Comparison of ENCODE assay signal across 8 cellular contexts in the genomic region with DNA sequence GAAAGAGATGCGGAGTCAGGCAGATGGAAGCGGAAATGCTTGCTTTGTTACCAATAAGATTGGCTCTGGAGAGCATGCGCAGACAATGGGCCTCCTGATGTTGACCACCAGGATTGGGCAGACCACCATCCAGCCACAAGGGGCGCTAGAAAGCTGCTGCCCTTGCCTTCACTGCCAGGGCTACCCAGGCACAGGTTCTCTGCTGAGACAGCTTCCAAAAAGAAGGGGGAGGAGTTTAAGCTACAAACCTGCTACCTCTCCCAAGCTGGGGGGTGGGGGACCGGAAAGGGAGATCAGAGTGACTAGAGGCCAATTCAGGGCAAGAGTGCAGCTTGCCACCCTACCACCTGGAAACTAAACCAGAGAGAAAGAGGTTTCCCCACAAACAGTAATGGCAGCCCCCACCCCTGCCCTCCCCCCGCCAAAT.
DNase-seq lines count a peak whose midpoint lies in the region; ATAC-seq, FAIRE-seq and TF ChIP-seq lines count a peak whose summit lies in the region.

No MANE protein-coding gene starts in this region.

- H3K36me3 ChIP-seq in osteoblast (ENCODE audit: insufficient read depth, low read length) (no peaks in the 10 kb centered on the region), gastroesophageal sphincter (no peaks in the 10 kb centered on the region)

- no peak for TF ChIP-seq EP300 in gastroesophageal sphincter (IDR thresholded peaks at IDR 0.05)

- H3K9me3 Mint-ChIP-seq in HFFc6 = peaks cover 32% of the 10 kb centered on the region

- FAIRE-seq in D721Med (lab: Jason Lieb, UNC) = no peak

- H3K4me3 Mint-ChIP-seq in HFFc6 = no peak overlapping the region

- H3K4me1 ChIP-seq in osteoblast (ENCODE audit: insufficient read depth, low read length) (no peaks in the 10 kb centered on the region), gastroesophageal sphincter (no peaks in the 10 kb centered on the region)

- H3K4me2 ChIP-seq in osteoblast (ENCODE audit: insufficient read depth, low read length) = no peak overlapping the region

- no peak overlapping the region for H3K27ac Mint-ChIP-seq in HFFc6

- no peaks in the 10 kb centered on the region for H3K27me3 Mint-ChIP-seq in HFFc6 (ENCODE audit: insufficient read depth)

- no peaks in the 10 kb centered on the region for H4K20me1 ChIP-seq in osteoblast (ENCODE audit: insufficient read depth, low read length)

- H3K4me1 Mint-ChIP-seq in HFFc6 (ENCODE audit: low read depth) = no peaks in the 10 kb centered on the region

- 30 to 36% methylated on average over 2 of the region's 6 CpGs for WGBS in gastroesophageal sphincter (ENCODE audit: low coverage in 1 of 2), 2 donors

- H3K27me3 ChIP-seq in osteoblast (ENCODE audit: insufficient read depth, low read length) = no peaks in the 10 kb centered on the region
- peaks cover 50% of the 10 kb centered on the region for H3K27me3 ChIP-seq in gastroesophageal sphincter

- H3K4me3 ChIP-seq in osteoblast (ENCODE audit: insufficient read depth, low read length) (no peak overlapping the region), gastroesophageal sphincter (no peak overlapping the region)

- H3K79me2 ChIP-seq in osteoblast (ENCODE audit: insufficient read depth, low read length) = no peaks in the 10 kb centered on the region

- peak; percentile 40 for DNase-seq in D721Med (ENCODE audit: insufficient read length, low spot score)
- DNase-seq in HFFc6 = no peak
- DNase-seq in UCSD-AML1 (lab: John Stamatoyannopoulos, UW; ENCODE audit: unreplicated experiment) = peak; percentile 23
- peak; percentile 85 for DNase-seq in ecto neural progenitor cell (ENCODE audit: low spot score)
- DNase-seq in osteoblast (ENCODE audit: insufficient read length, low spot score, missing footprints) = no peak
- no peak for DNase-seq in NCI-H146 treated with DMSO at 0.1 percent for 48 hours (lab: John Stamatoyannopoulos, UW; ENCODE audit: unreplicated experiment)

- peak; percentile 65 for TF ChIP-seq CTCF in D721Med (IDR thresholded peaks at IDR 0.05; ENCODE audit: insufficient read depth, missing control alignments)
- TF ChIP-seq CTCF in HFFc6 (IDR thresholded peaks at IDR 0.05) = peak; percentile 39
- TF ChIP-seq CTCF in osteoblast (IDR thresholded peaks at IDR 0.05; ENCODE audit: extremely low read depth, low read depth, low read length) = peak; percentile 53
- TF ChIP-seq CTCF in gastroesophageal sphincter (IDR thresholded peaks at IDR 0.05) = peak in 2 of 4 experiments; percentile 20 to 40

- H3K27ac ChIP-seq in osteoblast (ENCODE audit: low read depth, low read length) (no peak overlapping the region), gastroesophageal sphincter (no peak overlapping the region)

- H3K36me3 Mint-ChIP-seq in HFFc6 (ENCODE audit: low read depth) = no peaks in the 10 kb centered on the region

- no peaks in the 10 kb centered on the region for H3K9me3 ChIP-seq in osteoblast (ENCODE audit: low read depth, low read length)
- H3K9me3 ChIP-seq in gastroesophageal sphincter = no peaks in the 10 kb centered on the region

- ATAC-seq in HG02973 (IDR thresholded peaks at IDR 0.05; ENCODE audit: unreplicated experiment) (no peak), gastroesophageal sphincter (no peak)

- no peak for TF ChIP-seq POLR2A in gastroesophageal sphincter (IDR thresholded peaks at IDR 0.05)

- H2AFZ ChIP-seq in osteoblast (ENCODE audit: low read length) = no peak overlapping the region

Comparison
In these comparisons a context has a peak if more than half of its experiments do, and no peak if none do; other contexts are left out.
1. DNase-seq: peak in D721Med (single experiment), UCSD-AML1 (single experiment) and ecto neural progenitor cell (single experiment); none in HFFc6 (single experiment), osteoblast (single experiment) and NCI-H146 treated with DMSO at 0.1 percent for 48 hours (single experiment).